In genomic region chr7:148503900-148504487, GRCh38 we compare ENCODE assay signal across 9 cellular contexts.
DNase-seq lines count a peak whose midpoint lies in the region; ATAC-seq and TF ChIP-seq lines count a peak whose summit lies in the region.
"Had no signal": no experiment of that assay in that cellular context is flagged by ENCODE, and none has a peak within 500 bp of the region (broad histone marks: within the 10 kb centered on the region; RNA-seq: fewer than 3 reads in every experiment).

No MANE protein-coding gene starts in this region.

- no peak overlapping the region for H3K4me3 ChIP-seq in ascending aorta
- H3K4me3 ChIP-seq in left lung = no peak overlapping the region
- H3K4me3 ChIP-seq: BLaER1 treated with 17β-estradiol and CSF1 and Interleukin-3, amounts not matched to agents 10 nM and 100 nM had no signal

- H3K27me3 ChIP-seq in ascending aorta (no peaks in the 10 kb centered on the region), left lung (peaks cover 11 to 39% of the 10 kb centered on the region in 2 donors)
- H3K27me3 ChIP-seq: BLaER1 treated with 17β-estradiol and CSF1 and Interleukin-3, amounts not matched to agents 10 nM and 100 nM had no signal

- TF ChIP-seq CTCF in ascending aorta (IDR thresholded peaks at IDR 0.05) = peak; percentile 46 to 69 (median 68)
- peak; percentile 56 to 70 for TF ChIP-seq CTCF in left lung (IDR thresholded peaks at IDR 0.05)

- H3K27ac ChIP-seq in ascending aorta (no peak overlapping the region), left lung (no peak overlapping the region)
- H3K27ac ChIP-seq: BLaER1 treated with 17β-estradiol and CSF1 and Interleukin-3, amounts not matched to agents 10 nM and 100 nM had no signal

- DNase-seq in NCI-H2029 treated with DMSO at 0.1 percent for 48 hours (lab: John Stamatoyannopoulos, UW) = peak; percentile 36
- DNase-seq in NCI-H2029 (lab: John Stamatoyannopoulos, UW) = no peak
- DNase-seq in NCI-H1105 (lab: John Stamatoyannopoulos, UW) = peak; percentile 16
- DNase-seq in ascending aorta (ENCODE audit: low spot score in 2 of 2) = no peak
- no peak for DNase-seq in left lung
- no peak for DNase-seq in SKM-1 treated with dmso at 0.1 percent for 144 hours (lab: John Stamatoyannopoulos, UW; ENCODE audit: unreplicated experiment)
- DNase-seq in effector memory CD8-positive, alpha-beta T cell = no peak

- intact Hi-C loops in ascending aorta (cut with DNase I) (loop anchor here (1.0 to 2.0 kb wide), 2 partner anchors 459 to 462 kb away; no protein-coding TSS in a partner anchor), left lung (cut with DNase I) (loop anchor here in 1 of 2 donors (10.0 kb wide), 1 partner anchor 461 kb away; no protein-coding TSS in a partner anchor)

- no peaks in the 10 kb centered on the region for H3K36me3 ChIP-seq in ascending aorta
- no peaks in the 10 kb centered on the region for H3K36me3 ChIP-seq in left lung
- H3K36me3 ChIP-seq: BLaER1 treated with 17β-estradiol and CSF1 and Interleukin-3, amounts not matched to agents 10 nM and 100 nM had no signal

- H3K9me3 Mint-ChIP-seq in effector memory CD8-positive, alpha-beta T cell = no peaks in the 10 kb centered on the region

- H3K4me1 ChIP-seq in ascending aorta (no peaks in the 10 kb centered on the region), left lung (no peaks in the 10 kb centered on the region)

- H3K36me3 Mint-ChIP-seq in effector memory CD8-positive, alpha-beta T cell (ENCODE audit: insufficient read depth) = no peaks in the 10 kb centered on the region

- ATAC-seq in left lung = peak; percentile 49
- ATAC-seq in effector memory CD8-positive, alpha-beta T cell (replicated peaks) = no peak
- no peak for ATAC-seq in HG02798 (IDR thresholded peaks at IDR 0.05; ENCODE audit: poor library complexity, unreplicated experiment)

- peaks cover 21 to 42% of the 10 kb centered on the region in 2 donors for H3K27me3 Mint-ChIP-seq in effector memory CD8-positive, alpha-beta T cell

- H3K27ac Mint-ChIP-seq in effector memory CD8-positive, alpha-beta T cell = no peak overlapping the region

- H3K4me3 Mint-ChIP-seq in effector memory CD8-positive, alpha-beta T cell = no peak overlapping the region

- H3K9me3 ChIP-seq in ascending aorta = no peaks in the 10 kb centered on the region
- H3K9me3 ChIP-seq in left lung = no peaks in the 10 kb centered on the region
- H3K9me3 ChIP-seq: BLaER1 treated with 17β-estradiol and CSF1 and Interleukin-3, amounts not matched to agents 10 nM and 100 nM had no signal

- peaks cover 3 to 5% of the 10 kb centered on the region in 2 donors for H3K4me1 Mint-ChIP-seq in effector memory CD8-positive, alpha-beta T cell (ENCODE audit: low read depth in 2 of 2)

Comparison
In these comparisons a context has a peak if more than half of its experiments do, and no peak if none do; other contexts are left out.
1. DNase-seq: peak in NCI-H2029 treated with DMSO at 0.1 percent for 48 hours (single experiment) and NCI-H1105 (single experiment); none in NCI-H2029 (single experiment), ascending aorta (0 of 2), left lung (0 of 2), SKM-1 treated with dmso at 0.1 percent for 144 hours (single experiment) and effector memory CD8-positive, alpha-beta T cell (0 of 3).